23 cellular contexts compared by ENCODE assay signal in the genomic region with DNA sequence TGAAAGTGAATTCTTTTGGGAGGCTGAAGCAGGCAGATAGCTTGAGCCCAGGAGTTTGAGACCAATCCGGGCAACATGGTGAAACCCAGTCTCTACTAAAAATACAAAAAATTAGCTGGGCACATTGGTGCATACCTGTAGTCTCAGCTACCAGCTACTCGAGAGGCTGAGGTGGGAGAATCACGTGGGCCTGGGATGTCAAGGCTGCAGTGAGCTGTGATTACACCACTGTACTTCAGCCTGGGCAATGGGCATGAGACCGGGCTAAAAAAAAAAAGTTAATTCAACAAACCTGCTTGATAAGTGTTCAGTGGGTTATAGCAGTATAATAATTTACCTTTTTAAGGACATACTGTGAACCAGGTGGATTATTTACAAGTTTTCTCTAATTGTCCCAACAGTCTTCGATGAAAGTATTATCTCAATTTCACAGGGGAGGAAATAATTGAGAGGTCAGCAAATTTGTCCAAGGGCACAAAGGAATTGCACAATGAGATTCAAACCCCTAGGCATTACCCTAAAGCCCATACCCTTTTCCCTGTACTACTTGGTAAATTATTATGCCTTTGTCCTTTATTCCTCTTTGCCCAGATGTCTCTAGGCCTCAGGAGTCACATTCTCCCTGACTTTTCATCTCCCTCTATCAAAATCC.
"Had no signal": no experiment of that assay in that cellular context is flagged by ENCODE, and none has a peak within 500 bp of the region (broad histone marks: within the 10 kb centered on the region; RNA-seq: fewer than 3 reads in every experiment).

No MANE protein-coding gene starts in this region.

- H3K4me3 ChIP-seq: dorsolateral prefrontal cortex, gastrocnemius medialis, smooth muscle cell, suprapubic skin had no signal

- H3K4me2 ChIP-seq: smooth muscle cell had no signal

- FAIRE-seq: colon, keratinocyte had no signal

- H3K9me3 Mint-ChIP-seq: naive thymus-derived CD8-positive, alpha-beta T cell; nephron progenitor cell; stimulated activated naive CD8-positive, alpha-beta T cell treated with anti-CD3 and anti-CD28 coated beads, Interleukin-15, amount 100 ng/mL, for 72 hours had no signal

- H3K27me3 ChIP-seq: dorsolateral prefrontal cortex, gastrocnemius medialis, suprapubic skin had no signal

- H3K9ac ChIP-seq: parathyroid adenoma had no signal

- H3K27me3 Mint-ChIP-seq: stimulated activated naive CD8-positive, alpha-beta T cell treated with anti-CD3 and anti-CD28 coated beads, Interleukin-15, amount 100 ng/mL, for 72 hours had no signal

- H2AFZ ChIP-seq: parathyroid adenoma had no signal

- DNase-seq: dorsolateral prefrontal cortex; effector CD4-positive, alpha-beta T cell; foreskin fibroblast; gastrocnemius medialis; head of caudate nucleus; naive thymus-derived CD8-positive, alpha-beta T cell; nephron progenitor cell; stimulated activated CD4-positive, alpha-beta T cell treated with anti-CD3 and anti-CD28 coated beads, Interleukin-12 subunit alpha, Interleukin-12 subunit beta, amount 100 ng/mL, for 4 hours; stimulated activated CD4-positive, alpha-beta T cell treated with anti-CD3 and anti-CD28 coated beads, Interleukin-1b, Interleukin-23, amount 100 ng/mL, for 48 hours; stimulated activated CD4-positive, alpha-beta T cell treated with anti-CD3 and anti-CD28 coated beads, Interleukin-4, amount 100 ng/mL, for 1 hour; stimulated activated CD8-positive, alpha-beta memory T cell treated with anti-CD3 and anti-CD28 coated beads, Interleukin-4, amount 100 ng/mL, for 48 hours; stimulated activated naive CD4-positive, alpha-beta T cell; stimulated activated naive CD8-positive, alpha-beta T cell treated with anti-CD3 and anti-CD28 coated beads, Interleukin-15, amount 100 ng/mL, for 72 hours; trophoblast cell had no signal

- H3K9me3 ChIP-seq: gastrocnemius medialis, suprapubic skin had no signal

- H3K36me3 Mint-ChIP-seq: naive thymus-derived CD8-positive, alpha-beta T cell had no signal

- H3K4me1 ChIP-seq: gastrocnemius medialis, parathyroid adenoma had no signal

- H3K27ac ChIP-seq: dorsolateral prefrontal cortex, epithelial cell of prostate, gastrocnemius medialis, parathyroid adenoma, suprapubic skin had no signal

- H3K4me3 Mint-ChIP-seq: nephron progenitor cell; stimulated activated naive CD8-positive, alpha-beta T cell treated with anti-CD3 and anti-CD28 coated beads, Interleukin-15, amount 100 ng/mL, for 72 hours had no signal

- ATAC-seq: esophagus mucosa; gastrocnemius medialis; naive thymus-derived CD8-positive, alpha-beta T cell; sciatic nerve; stimulated activated naive CD8-positive, alpha-beta T cell treated with anti-CD3 and anti-CD28 coated beads, Interleukin-15, amount 100 ng/mL, for 72 hours had no signal

- H3K4me1 Mint-ChIP-seq: nephron progenitor cell had no signal

- H3K27ac Mint-ChIP-seq: nephron progenitor cell; progenitor cell of endocrine pancreas; stimulated activated naive CD8-positive, alpha-beta T cell treated with anti-CD3 and anti-CD28 coated beads, Interleukin-15, amount 100 ng/mL, for 72 hours had no signal

- H3K36me3 ChIP-seq: gastrocnemius medialis, suprapubic skin had no signal
